1 cellular context compared by ENCODE assay signal in genomic region chr2:99648115-99648850, GRCh38.
TF ChIP-seq lines count a peak whose summit lies in the region.

No MANE protein-coding gene starts in this region.

TF ChIP-seq in IMR-90, 13 proteins besides CTCF, POLR2A, EP300 and RAD21 (continued from another document):
- TF ChIP-seq USF2 (IDR thresholded peaks at IDR 0.05; ENCODE audit: low read depth, low read length) (peak; percentile 56; the same call in 1 of the 2 replicates), MAZ (IDR thresholded peaks at IDR 0.05; ENCODE audit: borderline replicate concordance, low read depth, low read length) (no peak), FOS (IDR thresholded peaks at IDR 0.05; ENCODE audit: low read depth, low read length) (0 out of 2 replicates have a peak, but pooled peaks have one; percentile 3)
